In the genomic region with DNA sequence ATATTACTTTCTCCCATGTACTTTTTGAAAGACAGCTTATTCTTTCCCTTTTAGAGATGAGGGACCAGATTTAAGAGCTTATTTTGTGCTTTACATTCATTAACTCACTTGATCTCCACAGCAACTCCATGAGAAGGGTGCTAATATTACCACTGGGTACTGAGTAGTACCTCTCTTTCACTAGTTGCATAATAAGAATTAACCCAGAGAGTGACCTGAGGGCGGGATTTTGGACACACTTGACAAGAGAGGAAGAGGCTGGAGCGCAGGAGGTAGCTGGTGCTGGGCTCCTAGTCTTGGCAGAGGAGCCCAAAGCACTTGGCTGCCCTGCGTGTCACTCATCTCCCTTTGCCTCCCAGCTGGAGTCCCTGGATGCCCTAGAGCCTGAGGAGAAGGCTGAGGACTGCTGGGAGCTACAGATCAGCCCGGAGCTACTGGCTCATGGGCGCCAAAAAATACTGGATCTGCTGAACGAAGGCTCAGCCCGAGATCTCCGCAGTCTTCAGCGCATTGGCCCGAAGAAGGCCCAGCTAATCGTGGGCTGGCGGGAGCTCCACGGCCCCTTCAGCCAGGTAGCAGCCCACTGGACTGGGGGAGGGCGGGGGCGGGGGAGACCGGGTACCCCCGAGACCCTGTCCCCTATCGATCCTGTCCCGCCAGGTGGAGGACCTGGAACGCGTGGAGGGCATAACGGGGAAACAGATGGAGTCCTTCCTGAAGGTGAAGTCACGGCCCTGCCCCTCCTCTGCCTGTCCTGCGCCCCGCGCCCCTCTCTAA, we compare ENCODE assay signal across 8 cellular contexts. TPM values are rescaled to one million over a fixed set of nuclear protein-coding genes. Genes with fewer than 3 reads are reported as not detected.
DNase-seq lines count a peak whose midpoint lies in the region; ATAC-seq, FAIRE-seq and TF ChIP-seq lines count a peak whose summit lies in the region.

No MANE protein-coding gene starts in this region.

- H3K36me3 ChIP-seq in mammary epithelial cell (ENCODE audit: insufficient read depth, low read length) = peaks cover 10% of the 10 kb centered on the region
- peaks cover 0 to 37% (median 12%) of the 10 kb centered on the region in 3 donors for H3K36me3 ChIP-seq in tibial nerve

- in situ Hi-C loops in G401 (cut with HindIII; ENCODE audit: low sequenced_read_pairs) (no loop called here), mammary epithelial cell (cut with MboI; ENCODE audit: low sequenced_read_pairs in 2 of 2) (loop anchor here in 1 of 2 donors (25.0 kb wide), 1 partner anchor 208 kb away; the partner anchor contains the start of genes C16orf92 and DOC2A)

- H3K27me3 ChIP-seq in mammary epithelial cell (ENCODE audit: insufficient read depth, low read length) (no peaks in the 10 kb centered on the region), tibial nerve (no peaks in the 10 kb centered on the region)

- DNase-seq in A549 (ENCODE audit: low read depth in 1 of 2, low spot score in 1 of 2) (no peak), G401 (ENCODE audit: low spot score) (peak; percentile 75), NCI-H748 (lab: John Stamatoyannopoulos, UW; ENCODE audit: unreplicated experiment) (peak; percentile 45), mammary epithelial cell (no peak), lower leg skin (ENCODE audit: low spot score in 2 of 2) (peak in 1 of 2 donors; percentile 88), tibial nerve (ENCODE audit: low spot score in 2 of 2) (peak; percentile 30 to 63)
- no peak for DNase-seq in central memory CD4-positive, alpha-beta T cell

- CTCF ChIA-PET in A549 (lab: Yijun Ruan, JAX) = interaction anchor here (1.0 to 7.2 kb wide), 7 partner anchors 11 to 227 kb away, joined by 4 to 54 read pairs (median 6); partner anchors contain the start of genes KIF22 and PAGR1
- CTCF ChIA-PET in mammary epithelial cell (lab: Charles Lee; ENCODE audit: low non-redundant PET) = no interaction called here

- no peak for FAIRE-seq in A549 (lab: Jason Lieb, UNC)

- dilution Hi-C loops in mammary epithelial cell (cut with HindIII; ENCODE audit: low sequenced_read_pairs) = loop anchor here (5.0 kb wide), 2 partner anchors 87 to 137 kb away; no protein-coding TSS in a partner anchor

- no peak for TF ChIP-seq POLR2A in A549 (IDR thresholded peaks at IDR 0.05; ENCODE audit: low read length)
- no peak for TF ChIP-seq POLR2A in lower leg skin (IDR thresholded peaks at IDR 0.05)
- TF ChIP-seq POLR2A in tibial nerve (IDR thresholded peaks at IDR 0.05) = no peak

- ATAC-seq in A549 (peak; percentile 0 to 2; a peak in 3 of 6 replicates), GM18519 (IDR thresholded peaks at IDR 0.05; ENCODE audit: low FRiP score, unreplicated experiment) (no peak)

- H3K27ac ChIP-seq in A549 (peak overlapping the region; percentile 98 to 99), mammary epithelial cell (ENCODE audit: insufficient read depth, low read depth, low read length) (peak overlapping the region; percentile 56), tibial nerve (peak overlapping the region; percentile 88 to 99 (median 94))

- TF ChIP-seq EP300 in A549 (IDR thresholded peaks at IDR 0.05) = no peak
- no peak for TF ChIP-seq EP300 in tibial nerve (IDR thresholded peaks at IDR 0.05)

- peak overlapping the region; percentile 86 for H3K4me2 ChIP-seq in A549
- H3K4me2 ChIP-seq in mammary epithelial cell (ENCODE audit: insufficient read depth, low read depth, low read length) = peak overlapping the region; percentile 100

- POLR2A ChIA-PET in A549 (lab: Yijun Ruan, JAX) = interaction anchor here (0.9 to 1.4 kb wide), 4 partner anchors 10 to 104 kb away, joined by 3 to 17 read pairs (median 4); partner anchors contain the start of gene KIF22

- intact Hi-C loops in mammary epithelial cell (cut with micrococcal nuclease) = loop anchor here (1.0 kb wide), 2 partner anchors 14 to 59 kb away; partner anchors contain the start of genes CDIPT and KIF22
- intact Hi-C loops in lower leg skin (cut with DNase I; ENCODE audit: low total_unique reads) = no loop called here

- peak overlapping the region; percentile 71 for H3K9ac ChIP-seq in mammary epithelial cell (ENCODE audit: insufficient read depth, low read length)

- peaks cover 30% of the 10 kb centered on the region for H3K4me1 ChIP-seq in A549
- peaks cover 23% of the 10 kb centered on the region for H3K4me1 ChIP-seq in mammary epithelial cell (ENCODE audit: insufficient read depth, low read length)
- H3K4me1 ChIP-seq in tibial nerve = peaks cover 0 to 38% (median 29%) of the 10 kb centered on the region in 4 donors

- peaks cover 27% of the 10 kb centered on the region for H3K79me2 ChIP-seq in mammary epithelial cell (ENCODE audit: insufficient read depth, low read length)

- no peaks in the 10 kb centered on the region for H4K20me1 ChIP-seq in mammary epithelial cell (ENCODE audit: insufficient read depth, low read length)

- no peak for TF ChIP-seq RAD21 in A549 (conservative IDR thresholded peaks at IDR 0.05 in 1 of 2, IDR thresholded peaks at IDR 0.05 in 1 of 2)

- no peaks in the 10 kb centered on the region for H3K9me3 ChIP-seq in A549
- H3K9me3 ChIP-seq in mammary epithelial cell (replicated peaks; ENCODE audit: insufficient read depth, low read length) = no peaks in the 10 kb centered on the region
- H3K9me3 ChIP-seq in tibial nerve = no peaks in the 10 kb centered on the region

- TF ChIP-seq CTCF in A549 (IDR thresholded peaks at IDR 0.05) = no peak
- no peak for TF ChIP-seq CTCF in mammary epithelial cell (conservative IDR thresholded peaks at IDR 0.05 in 1 of 2, IDR thresholded peaks at IDR 0.05 in 1 of 2; ENCODE audit: extremely low read depth in 1 of 2, insufficient read depth in 1 of 2, low read depth in 1 of 2, low read length in 2 of 2)
- no peak for TF ChIP-seq CTCF in lower leg skin (IDR thresholded peaks at IDR 0.05)
- no peak for TF ChIP-seq CTCF in tibial nerve (IDR thresholded peaks at IDR 0.05)

- H3K4me3 ChIP-seq in A549 = peak overlapping the region; percentile 55
- H3K4me3 ChIP-seq in mammary epithelial cell (replicated peaks in 1 of 3; ENCODE audit: insufficient read depth in 1 of 3, low read depth in 2 of 3, low read length in 3 of 3) = peak overlapping the region; percentile 74 to 89 (median 76)
- peak overlapping the region; percentile 84 for H3K4me3 ChIP-seq in lower leg skin (ENCODE audit: low read depth, poor library complexity, severe bottlenecking)
- H3K4me3 ChIP-seq in tibial nerve = peak overlapping the region; percentile 51 to 85 (median 76)

- WGBS in A549 (ENCODE audit: missing lambda C conversion rate) = 15% methylated on average over 15 of the region's 26 CpGs
- 3% methylated on average over 9 of the region's 26 CpGs for WGBS in mammary epithelial cell (ENCODE audit: low coverage, missing lambda C conversion rate)
- WGBS in lower leg skin, 2 donors = 4 to 10% methylated on average over 22 to 23 of the region's 26 CpGs
- WGBS in tibial nerve, 2 donors = 1 to 4% methylated on average over 13 to 26 of the region's 26 CpGs

- TSS peak; percentile 9 for BruUV-seq in mammary epithelial cell (replicated peaks; lab: Mats Ljungman, UMichigan)

- H2AFZ ChIP-seq in mammary epithelial cell (ENCODE audit: low read depth, low read length) = peak overlapping the region; percentile 69

RNA-seq across cellular contexts. Expression of gene MAZ, which starts 1.7 kb away (rescaled TPM):
- polyA plus RNA-seq in A549 (2011; rRNA removed) (79.6 and 99.7 TPM in 2 replicates), A549 (2017; fragmentation: RNase III; extraction: RNeasy Plus Mini Kit Qiagen cat#74134 plus additional on column Dnase treatment) (216 to 231 TPM (median 221 TPM) in 3 replicates), mammary epithelial cell (117 TPM)
- 192 and 249 TPM in 2 replicates for polyA plus RNA-seq in A549 (2012; cell fraction: cytosol; rRNA removed)
- 213 and 345 TPM in 2 replicates for polyA plus RNA-seq in A549 (2012; cell fraction: nucleus; rRNA removed)
- 200 and 239 TPM in 2 replicates for polyA minus RNA-seq in A549 (2011; rRNA and poly(A)+ RNA removed)
- total RNA-seq in G401 (2014; rRNA removed; shearing (Covaris generic)) = 469 and 478 TPM in 2 replicates
- total RNA-seq in mammary epithelial cell (100 to 1,000 TPM in 1 of 2 donors, 10 to 100 TPM in 1; 80.2 to 139 TPM), lower leg skin (100 to 1,000 TPM in 1 of 4 donors, 10 to 100 TPM in 3; 62.1 to 101 (median 84.8) TPM), tibial nerve (10 to 100 TPM; 40.0 to 75.9 (median 62.0) TPM)
- 374 TPM for polyA minus RNA-seq in mammary epithelial cell

RNA-seq across cellular contexts. Expression of gene PRRT2, which starts 7.3 kb away (rescaled TPM):
- polyA plus RNA-seq in A549 (2011; rRNA removed) (0.25 and 0.34 TPM in 2 replicates), A549 (2017; fragmentation: RNase III; extraction: RNeasy Plus Mini Kit Qiagen cat#74134 plus additional on column Dnase treatment) (0.34 to 0.55 TPM (median 0.44 TPM) in 3 replicates), mammary epithelial cell (0.07 TPM)
- 0.54 and 0.62 TPM in 2 replicates for polyA plus RNA-seq in A549 (2012; cell fraction: cytosol; rRNA removed)
- 5.0 and 5.1 TPM in 2 replicates for polyA plus RNA-seq in A549 (2012; cell fraction: nucleus; rRNA removed)
- polyA minus RNA-seq in A549 (2011; rRNA and poly(A)+ RNA removed) = 0.29 and 0.34 TPM in 2 replicates
- 4.7 and 6.2 TPM in 2 replicates for total RNA-seq in G401 (2014; rRNA removed; shearing (Covaris generic))
- total RNA-seq in mammary epithelial cell (under 1 TPM in 1 of 2 donors, not detected in 1; 0.42 TPM), lower leg skin (1 to 10 TPM in 3 of 4 donors, not detected in 1; 1.1 to 3.6 (median 1.4) TPM), tibial nerve (10 to 100 TPM; 10.0 to 28.4 (median 18.5) TPM)
- not detected for polyA minus RNA-seq in mammary epithelial cell

RNA-seq across cellular contexts. Expression of gene PAGR1, which starts 11.3 kb away (rescaled TPM):
- polyA plus RNA-seq in A549 (2011; rRNA removed) (18.9 and 26.7 TPM in 2 replicates), A549 (2017; fragmentation: RNase III; extraction: RNeasy Plus Mini Kit Qiagen cat#74134 plus additional on column Dnase treatment) (41.0 to 44.5 TPM (median 43.1 TPM) in 3 replicates), mammary epithelial cell (25.1 TPM)
- polyA plus RNA-seq in A549 (2012; cell fraction: cytosol; rRNA removed) = 43.8 and 50.3 TPM in 2 replicates
- polyA plus RNA-seq in A549 (2012; cell fraction: nucleus; rRNA removed) = 25.9 and 29.0 TPM in 2 replicates
- 4.3 and 5.9 TPM in 2 replicates for polyA minus RNA-seq in A549 (2011; rRNA and poly(A)+ RNA removed)
- total RNA-seq in G401 (2014; rRNA removed; shearing (Covaris generic)) = 69.9 and 78.4 TPM in 2 replicates
- total RNA-seq in mammary epithelial cell (10 to 100 TPM; 13.7 to 24.9 TPM), lower leg skin (10 to 100 TPM; 28.0 to 33.5 (median 32.1) TPM), tibial nerve (10 to 100 TPM; 40.8 to 70.7 (median 61.0) TPM)
- 18.4 TPM for polyA minus RNA-seq in mammary epithelial cell

RNA-seq across cellular contexts. Expression of gene KIF22, which starts 14.1 kb away (rescaled TPM):
- polyA plus RNA-seq in A549 (2011; rRNA removed) = 64.3 and 85.9 TPM in 2 replicates
- 131 and 139 TPM in 2 replicates for polyA plus RNA-seq in A549 (2012; cell fraction: cytosol; rRNA removed)
- 316 and 319 TPM in 2 replicates for polyA plus RNA-seq in A549 (2012; cell fraction: nucleus; rRNA removed)
- 70.0 to 73.7 TPM (median 72.6 TPM) in 3 replicates for polyA plus RNA-seq in A549 (2017; fragmentation: RNase III; extraction: RNeasy Plus Mini Kit Qiagen cat#74134 plus additional on column Dnase treatment)
- 147 and 158 TPM in 2 replicates for polyA minus RNA-seq in A549 (2011; rRNA and poly(A)+ RNA removed)
- total RNA-seq in G401 (2014; rRNA removed; shearing (Covaris generic)) = 169 and 171 TPM in 2 replicates
- total RNA-seq in mammary epithelial cell = 10 to 100 TPM; 20.2 to 55.0 TPM
- 61.0 TPM for polyA plus RNA-seq in mammary epithelial cell
- 90.3 TPM for polyA minus RNA-seq in mammary epithelial cell
- 10 to 100 TPM; 36.8 to 81.2 (median 44.9) TPM for total RNA-seq in lower leg skin
- total RNA-seq in tibial nerve = 10 to 100 TPM; 19.9 to 42.8 (median 40.5) TPM

RNA-seq across cellular contexts. Expression of gene MVP, which starts 15.6 kb away (rescaled TPM):
- polyA plus RNA-seq in A549 (2011; rRNA removed) (73.3 and 87.7 TPM in 2 replicates), A549 (2017; fragmentation: RNase III; extraction: RNeasy Plus Mini Kit Qiagen cat#74134 plus additional on column Dnase treatment) (86.2 to 109 TPM (median 106 TPM) in 3 replicates), mammary epithelial cell (102 TPM)
- polyA plus RNA-seq in A549 (2012; cell fraction: cytosol; rRNA removed) = 50.3 and 58.7 TPM in 2 replicates
- 188 and 201 TPM in 2 replicates for polyA plus RNA-seq in A549 (2012; cell fraction: nucleus; rRNA removed)
- polyA minus RNA-seq in A549 (2011; rRNA and poly(A)+ RNA removed) = 325 and 351 TPM in 2 replicates
- total RNA-seq in G401 (2014; rRNA removed; shearing (Covaris generic)) = 17.2 and 32.7 TPM in 2 replicates
- total RNA-seq in mammary epithelial cell (100 to 1,000 TPM; 116 to 138 TPM), lower leg skin (10 to 100 TPM; 58.2 to 94.1 (median 70.4) TPM), tibial nerve (100 to 1,000 TPM; 113 to 247 (median 177) TPM)
- 493 TPM for polyA minus RNA-seq in mammary epithelial cell

Comparison
In these comparisons a context has a peak if more than half of its experiments do, and no peak if none do; other contexts are left out.
1. DNase-seq: peak in G401 (single experiment), NCI-H748 (single experiment) and tibial nerve (2 of 2); none in A549 (0 of 2), mammary epithelial cell (single experiment) and central memory CD4-positive, alpha-beta T cell (single experiment).
2. Peak in every context shown above with its lines, with median percentiles within 50 percentile points of each other: H3K27ac ChIP-seq and H3K4me3 ChIP-seq.